In genomic region chr14:55317503-55317902, GRCh38 we compare ENCODE assay signal across 1 cellular context.
TF ChIP-seq lines count a peak whose summit lies in the region.

No MANE protein-coding gene starts in this region.

TF ChIP-seq in SK-N-SH treated with all-trans-retinoic acid at 6 μM for 48 hours, 23 proteins besides CTCF, POLR2A, EP300 and RAD21 (continued from another document):
- TF ChIP-seq CSRNP3 (CRISPR knock-in tag; IDR thresholded peaks at IDR 0.05), result no peak
- no peak for TF ChIP-seq CSDC2 (CRISPR knock-in tag; IDR thresholded peaks at IDR 0.05)
- TF ChIP-seq TCF4 (CRISPR knock-in tag; IDR thresholded peaks at IDR 0.05; ENCODE audit: borderline replicate concordance), result no peak
- TF ChIP-seq ZNF565 (CRISPR knock-in tag; conservative IDR thresholded peaks at IDR 0.05; ENCODE audit: low read depth), result no peak
- no peak for TF ChIP-seq POU6F1 (CRISPR knock-in tag; IDR thresholded peaks at IDR 0.05; ENCODE audit: borderline replicate concordance, low read depth)
- TF ChIP-seq ESRRG (CRISPR knock-in tag; IDR thresholded peaks at IDR 0.05), result no peak
- no peak for TF ChIP-seq OSR1 (CRISPR knock-in tag; IDR thresholded peaks at IDR 0.05)
- no peak for TF ChIP-seq GLIS3 (CRISPR knock-in tag; IDR thresholded peaks at IDR 0.05)
